ENCODE assay signal across 25 cellular contexts in genomic region chr17:18896947-18897346, GRCh38. TPM values are rescaled to one million over a fixed set of nuclear protein-coding genes. Genes with fewer than 3 reads are reported as not detected.
"Had no signal": no experiment of that assay in that cellular context is flagged by ENCODE, and none has a peak within 500 bp of the region (broad histone marks: within the 10 kb centered on the region; RNA-seq: fewer than 3 reads in every experiment).

No MANE protein-coding gene starts in this region.

- H3K9me3 Mint-ChIP-seq: T-cell had no signal

- ATAC-seq: T-cell had no signal

- H3K4me3 Mint-ChIP-seq: T-cell had no signal

- H3K4me1 ChIP-seq: SJSA1 had no signal

- H3K9me3 ChIP-seq: MG63, SJSA1 had no signal

- H3K27ac ChIP-seq: HL-60, SJSA1, SK-N-MC had no signal

- H3K27me3 ChIP-seq: MG63, SJSA1 had no signal

- H3K27ac Mint-ChIP-seq: T-cell had no signal

- FAIRE-seq: HTR-8/SVneo, RCC 7860 had no signal

- H3K4me3 ChIP-seq: MG63, SJSA1, SK-N-MC had no signal

- H3K27me3 Mint-ChIP-seq: T-cell had no signal

- H3K36me3 ChIP-seq: MG63 had no signal

- DNase-seq: Karpas-422, KG1, MG63, NCI-H1092 treated with DMSO at 0.1 percent for 48 hours, NCI-H1436, NCI-H187, NCI-H2029, NCI-H2081 treated with DMSO at 0.1 percent for 48 hours, NCI-H2171, NCI-H226, NCI-H446, NCI-H510A, NCI-H524 treated with DMSO at 0.1 percent for 48 hours, NCI-H69, NCI-H774, Right ventricle myocardium superior, RPMI8226, SIG-M5, SW 1271, T-cell had no signal

RNA-seq across cellular contexts. Expression of gene SLC5A10, which starts 55.0 kb away (rescaled TPM):
- total RNA-seq: Right ventricle myocardium superior had no signal
